8 cellular contexts compared by ENCODE assay signal in the genomic region with DNA sequence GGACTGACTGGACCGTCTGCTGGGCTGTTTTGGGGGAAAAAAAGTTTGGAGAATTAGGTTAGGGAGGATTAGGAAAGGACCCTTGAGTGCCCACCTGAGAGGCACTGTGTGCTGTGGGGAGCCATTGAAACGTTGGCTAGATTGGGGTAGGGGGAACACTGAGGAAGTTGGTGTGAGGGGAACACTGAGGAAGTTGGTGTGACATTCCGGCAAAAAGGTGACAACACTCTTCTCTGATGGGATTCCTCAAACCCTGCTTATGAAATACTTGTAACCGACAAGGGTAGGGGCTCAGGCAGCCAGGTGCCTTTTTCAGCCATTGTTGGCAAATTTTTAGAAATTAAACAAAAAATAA. TPM values are rescaled to one million over a fixed set of nuclear protein-coding genes. Genes with fewer than 3 reads are reported as not detected.
DNase-seq lines count a peak whose midpoint lies in the region; ATAC-seq and TF ChIP-seq lines count a peak whose summit lies in the region.

No MANE protein-coding gene starts in this region.

- peaks cover 5% of the 10 kb centered on the region; the same call in 1 of the 2 replicates for H3K4me1 ChIP-seq in HEK293 (ENCODE audit: control insufficient read depth, insufficient read depth, low read length)
- H3K4me1 ChIP-seq in hepatocyte (ENCODE audit: insufficient read depth) = peaks cover 14% of the 10 kb centered on the region
- H3K4me1 ChIP-seq in smooth muscle cell (ENCODE audit: low read depth) = peaks cover 6% of the 10 kb centered on the region

- H3K27me3 Mint-ChIP-seq in activated CD4-positive, alpha-beta memory T cell treated with anti-CD3 and anti-CD28 coated beads for 36 hours = peaks cover 3% of the 10 kb centered on the region

- H3K9ac ChIP-seq in smooth muscle cell (ENCODE audit: low read depth) = peak overlapping the region; percentile 95

- H3K9me3 ChIP-seq in HEK293 (ENCODE audit: control insufficient read depth, insufficient read depth, low read depth, low read length) (no peaks in the 10 kb centered on the region), hepatocyte (ENCODE audit: low read depth) (no peaks in the 10 kb centered on the region), smooth muscle cell (replicated peaks; ENCODE audit: low read depth) (no peaks in the 10 kb centered on the region)

- no peaks in the 10 kb centered on the region for H3F3A ChIP-seq in smooth muscle cell (ENCODE audit: low read depth)

- intact Hi-C loops in activated CD4-positive, alpha-beta memory T cell treated with anti-CD3 and anti-CD28 coated beads for 36 hours (cut with micrococcal nuclease) = loop anchor here (5.0 to 10.0 kb wide), 2 partner anchors 46 to 1631 kb away; a partner anchor contains a TSS
- intact Hi-C loops in posterior vena cava (cut with DNase I) = loop anchor here in 1 of 2 donors (10.0 kb wide), 1 partner anchor 169 kb away; a partner anchor contains a TSS

- H3K36me3 ChIP-seq in HEK293 (ENCODE audit: control insufficient read depth in 2 of 2, insufficient read depth in 1 of 2, low read length in 2 of 2) (no peaks in the 10 kb centered on the region), hepatocyte (replicated peaks; ENCODE audit: insufficient read depth, low read depth) (no peaks in the 10 kb centered on the region), smooth muscle cell (ENCODE audit: low read depth) (no peaks in the 10 kb centered on the region)

- ATAC-seq in GM18519 (IDR thresholded peaks at IDR 0.05; ENCODE audit: low FRiP score, unreplicated experiment) = no peak

- TF ChIP-seq CTCF in HEK293 (tag by site-specific recombination; IDR thresholded peaks at IDR 0.05) = no peak
- no peak for TF ChIP-seq CTCF in hepatocyte (IDR thresholded peaks at IDR 0.05; ENCODE audit: poor library complexity)
- TF ChIP-seq CTCF in smooth muscle cell (IDR thresholded peaks at IDR 0.05; ENCODE audit: borderline replicate concordance, insufficient read depth, poor library complexity, severe bottlenecking) = no peak

- H3K9me3 Mint-ChIP-seq in activated CD4-positive, alpha-beta memory T cell treated with anti-CD3 and anti-CD28 coated beads for 36 hours = no peaks in the 10 kb centered on the region

- H3K27me3 ChIP-seq in hepatocyte (no peaks in the 10 kb centered on the region), smooth muscle cell (ENCODE audit: low read depth) (no peaks in the 10 kb centered on the region)

- H3K27ac ChIP-seq in HEK293 (ENCODE audit: extremely low read depth, low read depth, low read length) (peak overlapping the region; percentile 92), hepatocyte (peak overlapping the region; percentile 97), smooth muscle cell (ENCODE audit: low read depth) (peak overlapping the region; percentile 89)

- peak overlapping the region; percentile 92 for H3K4me3 Mint-ChIP-seq in activated CD4-positive, alpha-beta memory T cell treated with anti-CD3 and anti-CD28 coated beads for 36 hours

- no peaks in the 10 kb centered on the region for H4K20me1 ChIP-seq in hepatocyte (ENCODE audit: insufficient read depth, poor library complexity, severe bottlenecking)
- H4K20me1 ChIP-seq in smooth muscle cell (ENCODE audit: low read depth) = no peaks in the 10 kb centered on the region

- peaks cover 12% of the 10 kb centered on the region for H3K4me1 Mint-ChIP-seq in activated CD4-positive, alpha-beta memory T cell treated with anti-CD3 and anti-CD28 coated beads for 36 hours (ENCODE audit: low read depth)

- WGBS in hepatocyte (ENCODE audit: low lambda C conversion rate, missing lambda C conversion rate) = 1% methylated on average over 4 of the region's 4 CpGs
- 2% methylated on average over 4 of the region's 4 CpGs for WGBS in smooth muscle cell (ENCODE audit: low lambda C conversion rate)

- H3K36me3 Mint-ChIP-seq in activated CD4-positive, alpha-beta memory T cell treated with anti-CD3 and anti-CD28 coated beads for 36 hours = no peaks in the 10 kb centered on the region

- H3K79me2 ChIP-seq in hepatocyte (peaks cover 35% of the 10 kb centered on the region), smooth muscle cell (ENCODE audit: low read depth) (no peaks in the 10 kb centered on the region)

- H3K27ac Mint-ChIP-seq in activated CD4-positive, alpha-beta memory T cell treated with anti-CD3 and anti-CD28 coated beads for 36 hours = no peak overlapping the region

- no peaks in the 10 kb centered on the region for H3K9me2 ChIP-seq in hepatocyte (replicated peaks; ENCODE audit: insufficient read depth)

- DNase-seq in activated CD4-positive, alpha-beta memory T cell treated with anti-CD3 and anti-CD28 coated beads for 36 hours = no peak
- DNase-seq in hepatocyte (ENCODE audit: low spot score) (no peak), smooth muscle cell (lab: John Stamatoyannopoulos, UW; ENCODE audit: unreplicated experiment) (no peak), NCI-H1092 (lab: John Stamatoyannopoulos, UW) (no peak), SHP77 (lab: John Stamatoyannopoulos, UW) (no peak), posterior vena cava (ENCODE audit: low spot score) (no peak)

- peak overlapping the region; percentile 58 for H2AFZ ChIP-seq in hepatocyte
- H2AFZ ChIP-seq in smooth muscle cell (ENCODE audit: low read depth) = peak overlapping the region; percentile 89

- CTCF ChIA-PET in HEK293 (lab: Yijun Ruan, JAX) = interaction anchor here (1.7 kb wide), 1 partner anchor 67 kb away, joined by 3 read pairs; no protein-coding TSS in a partner anchor
- CTCF ChIA-PET in activated CD4-positive, alpha-beta memory T cell treated with anti-CD3 and anti-CD28 coated beads for 36 hours (lab: Charles Lee) = interaction anchor here (1.1 kb wide), 1 partner anchor 188 kb away, joined by 3 read pairs; no protein-coding TSS in a partner anchor

- H3K4me2 ChIP-seq in hepatocyte (peak overlapping the region; percentile 83), smooth muscle cell (peak overlapping the region; percentile 98)

- POLR2A ChIA-PET in HEK293 (lab: Yijun Ruan, JAX) = interaction anchor here (1.0 to 2.2 kb wide), 4 partner anchors 45 to 170 kb away, joined by 3 to 9 read pairs (median 3); a partner anchor contains a TSS
- POLR2A ChIA-PET in activated CD4-positive, alpha-beta memory T cell treated with anti-CD3 and anti-CD28 coated beads for 36 hours (lab: Charles Lee) = interaction anchor here (1.1 kb wide), 1 partner anchor 20 kb away, joined by 3 read pairs; no protein-coding TSS in a partner anchor

- H3K4me3 ChIP-seq in HEK293 (ENCODE audit: low read depth, low read length) (peak overlapping the region; percentile 93), hepatocyte (peak overlapping the region; percentile 68), smooth muscle cell (peak overlapping the region; percentile 79)

TF ChIP-seq in HEK293, 187 proteins besides CTCF, POLR2A, EP300 and RAD21:
- TF ChIP-seq, protein P1, sequence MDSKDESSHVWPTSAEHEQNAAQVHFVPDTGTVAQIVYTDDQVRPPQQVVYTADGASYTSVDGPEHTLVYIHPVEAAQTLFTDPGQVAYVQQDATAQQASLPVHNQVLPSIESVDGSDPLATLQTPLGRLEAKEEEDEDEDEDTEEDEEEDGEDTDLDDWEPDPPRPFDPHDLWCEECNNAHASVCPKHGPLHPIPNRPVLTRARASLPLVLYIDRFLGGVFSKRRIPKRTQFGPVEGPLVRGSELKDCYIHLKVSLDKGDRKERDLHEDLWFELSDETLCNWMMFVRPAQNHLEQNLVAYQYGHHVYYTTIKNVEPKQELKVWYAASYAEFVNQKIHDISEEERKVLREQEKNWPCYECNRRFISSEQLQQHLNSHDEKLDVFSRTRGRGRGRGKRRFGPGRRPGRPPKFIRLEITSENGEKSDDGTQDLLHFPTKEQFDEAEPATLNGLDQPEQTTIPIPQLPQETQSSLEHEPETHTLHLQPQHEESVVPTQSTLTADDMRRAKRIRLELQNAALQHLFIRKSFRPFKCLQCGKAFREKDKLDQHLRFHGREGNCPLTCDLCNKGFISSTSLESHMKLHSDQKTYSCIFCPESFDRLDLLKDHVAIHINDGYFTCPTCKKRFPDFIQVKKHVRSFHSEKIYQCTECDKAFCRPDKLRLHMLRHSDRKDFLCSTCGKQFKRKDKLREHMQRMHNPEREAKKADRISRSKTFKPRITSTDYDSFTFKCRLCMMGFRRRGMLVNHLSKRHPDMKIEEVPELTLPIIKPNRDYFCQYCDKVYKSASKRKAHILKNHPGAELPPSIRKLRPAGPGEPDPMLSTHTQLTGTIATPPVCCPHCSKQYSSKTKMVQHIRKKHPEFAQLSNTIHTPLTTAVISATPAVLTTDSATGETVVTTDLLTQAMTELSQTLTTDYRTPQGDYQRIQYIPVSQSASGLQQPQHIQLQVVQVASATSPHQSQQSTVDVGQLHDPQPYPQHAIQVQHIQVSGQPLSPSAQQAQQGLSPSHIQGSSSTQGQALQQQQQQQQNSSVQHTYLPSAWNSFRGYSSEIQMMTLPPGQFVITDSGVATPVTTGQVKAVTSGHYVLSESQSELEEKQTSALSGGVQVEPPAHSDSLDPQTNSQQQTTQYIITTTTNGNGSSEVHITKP (tag by site-specific recombination; IDR thresholded peaks at IDR 0.05) = 0 out of 2 replicates have a peak, but pooled peaks have one; percentile 57
- TF ChIP-seq ZNF747 (tag by site-specific recombination; IDR thresholded peaks at IDR 0.05) = no peak
- peak; percentile 85 for TF ChIP-seq ZNF335 (tag by site-specific recombination; conservative IDR thresholded peaks at IDR 0.05)
- no peak for TF ChIP-seq IKZF3 (tag by site-specific recombination; IDR thresholded peaks at IDR 0.05)
- TF ChIP-seq ZNF24 (tag by site-specific recombination; IDR thresholded peaks at IDR 0.05) = 0 out of 2 replicates have a peak, but pooled peaks have one; percentile 12
- TF ChIP-seq ZNF768 (tag by site-specific recombination; IDR thresholded peaks at IDR 0.05) = no peak
- peak; percentile 19 for TF ChIP-seq SCRT2 (tag by site-specific recombination; IDR thresholded peaks at IDR 0.05)

RNA-seq across cellular contexts. Expression of a gene that starts 1.0 kb away (rescaled TPM):
- total RNA-seq in activated CD4-positive, alpha-beta memory T cell treated with anti-CD3 and anti-CD28 coated beads for 36 hours = 10 to 100 TPM; 25.2 to 26.5 TPM
- 111 and 120 TPM in 2 replicates for total RNA-seq in hepatocyte
- 196 and 262 TPM in 2 replicates for polyA plus RNA-seq in hepatocyte
- 9.4 and 23.5 TPM in 2 replicates for total RNA-seq in smooth muscle cell
- 31.3 and 45.6 TPM in 2 replicates for polyA plus RNA-seq in smooth muscle cell
- total RNA-seq in posterior vena cava = 10 to 100 TPM; 46.6 to 80.9 TPM

RNA-seq across cellular contexts. Expression of a gene that starts 50.3 kb away (rescaled TPM):
- total RNA-seq in activated CD4-positive, alpha-beta memory T cell treated with anti-CD3 and anti-CD28 coated beads for 36 hours = 1 to 10 TPM; 2.2 to 2.3 TPM
- 4.4 and 7.2 TPM in 2 replicates for total RNA-seq in hepatocyte
- 0.50 and 0.89 TPM in 2 replicates for polyA plus RNA-seq in hepatocyte
- 2.5 and 4.3 TPM in 2 replicates for total RNA-seq in smooth muscle cell
- polyA plus RNA-seq in smooth muscle cell = 0.72 and 1.4 TPM in 2 replicates
- 10 to 100 TPM; 21.3 to 26.6 TPM for total RNA-seq in posterior vena cava
